Comparison of ENCODE assay signal across 26 cellular contexts in genomic region chr19:54424201-54424600, GRCh38. TPM values are rescaled to one million over a fixed set of nuclear protein-coding genes. Genes with fewer than 3 reads are reported as not detected.
"Had no signal": no experiment of that assay in that cellular context is flagged by ENCODE, and none has a peak within 500 bp of the region (broad histone marks: within the 10 kb centered on the region; RNA-seq: fewer than 3 reads in every experiment).

No MANE protein-coding gene starts in this region.

- H3K36me3 Mint-ChIP-seq: mesothelial cell of epicardium; naive B cell; natural killer cell treated with Interleukin-12 subunit alpha and Interleukin-12 subunit beta and Interleukin-15 and Interleukin-18, amount 100 ng/mL, for 72 hours had no signal

- H3K27ac Mint-ChIP-seq: mesothelial cell of epicardium; natural killer cell treated with Interleukin-12 subunit alpha and Interleukin-12 subunit beta and Interleukin-15 and Interleukin-18, amount 100 ng/mL, for 72 hours; progenitor cell of endocrine pancreas had no signal

- H3K27ac ChIP-seq: esophagus squamous epithelium, left lung, pancreas, thyroid gland had no signal

- H3K9me3 Mint-ChIP-seq: mesothelial cell of epicardium; natural killer cell treated with Interleukin-12 subunit alpha and Interleukin-12 subunit beta and Interleukin-15 and Interleukin-18, amount 100 ng/mL, for 72 hours; stimulated activated naive CD8-positive, alpha-beta T cell treated with anti-CD3 and anti-CD28 coated beads, Interleukin-15, amount 100 ng/mL, for 72 hours had no signal

- DNase-seq: effector CD8-positive, alpha-beta T cell; erythroblast; esophagus squamous epithelium; foreskin melanocyte; left cardiac atrium; left lung; mesenchymal stem cell; mucosa of descending colon; naive B cell; occipital lobe; pancreas; stimulated activated CD4-positive, alpha-beta T cell treated with anti-CD3 and anti-CD28 coated beads, Interleukin-12 subunit alpha, Interleukin-12 subunit beta, amount 100 ng/mL, for 4 hours; stimulated activated CD4-positive, alpha-beta T cell treated with anti-CD3 and anti-CD28 coated beads, Interleukin-1b, Interleukin-23, amount 100 ng/mL, for 48 hours; stimulated activated CD4-positive, alpha-beta T cell treated with anti-CD3 and anti-CD28 coated beads, Interleukin-4, amount 100 ng/mL, for 1 hour; stimulated activated CD8-positive, alpha-beta memory T cell treated with anti-CD3 and anti-CD28 coated beads, Interleukin-4, amount 100 ng/mL, for 48 hours; stimulated activated naive CD4-positive, alpha-beta T cell; stimulated activated naive CD8-positive, alpha-beta T cell treated with anti-CD3 and anti-CD28 coated beads, Interleukin-15, amount 100 ng/mL, for 72 hours; thyroid gland; trophoblast cell had no signal

- H3K4me3 Mint-ChIP-seq: mesothelial cell of epicardium; natural killer cell treated with Interleukin-12 subunit alpha and Interleukin-12 subunit beta and Interleukin-15 and Interleukin-18, amount 100 ng/mL, for 72 hours; stimulated activated naive CD8-positive, alpha-beta T cell treated with anti-CD3 and anti-CD28 coated beads, Interleukin-15, amount 100 ng/mL, for 72 hours had no signal

- H3K36me3 ChIP-seq: esophagus squamous epithelium, left lung, pancreas, thyroid gland had no signal

- H3K4me3 ChIP-seq: esophagus squamous epithelium, left lung, mucosa of descending colon, pancreas, smooth muscle cell, thyroid gland had no signal

- H3K9me3 ChIP-seq: esophagus squamous epithelium, left lung, mucosa of descending colon, pancreas, thyroid gland had no signal

- H3K4me1 ChIP-seq: left lung, pancreas had no signal

- ATAC-seq: left cardiac atrium; left lung; mucosa of descending colon; natural killer cell treated with Interleukin-12 subunit alpha and Interleukin-12 subunit beta and Interleukin-15 and Interleukin-18, amount 100 ng/mL, for 72 hours; pancreas; sciatic nerve; stimulated activated naive CD8-positive, alpha-beta T cell treated with anti-CD3 and anti-CD28 coated beads, Interleukin-15, amount 100 ng/mL, for 72 hours had no signal

- H3K27me3 ChIP-seq: pancreas, thyroid gland had no signal

RNA-seq across cellular contexts. Expression of gene TTYH1, which starts 8.9 kb away (rescaled TPM):
- total RNA-seq: endothelial cell of umbilical vein, left lung, lung microvascular endothelial cell had no signal
- polyA plus RNA-seq: endothelial cell of umbilical vein had no signal

RNA-seq across cellular contexts. Expression of gene CDC42EP5, which starts 48.9 kb away (rescaled TPM):
- total RNA-seq: natural killer cell treated with Interleukin-12 subunit alpha and Interleukin-12 subunit beta and Interleukin-15 and Interleukin-18, amount 100 ng/mL, for 72 hours had no signal

RNA-seq across cellular contexts. Expression of gene LAIR1, which starts 59.5 kb away (rescaled TPM):
- total RNA-seq: endothelial cell of umbilical vein, lung microvascular endothelial cell, progenitor cell of endocrine pancreas, smooth muscle cell had no signal
- polyA plus RNA-seq: endothelial cell of umbilical vein, smooth muscle cell had no signal
